Comparison of ENCODE assay signal across 8 cellular contexts in genomic region chr14:103104654-103105511, GRCh38. TPM values are rescaled to one million over a fixed set of nuclear protein-coding genes. Genes with fewer than 3 reads are reported as not detected.
DNase-seq lines count a peak whose midpoint lies in the region; ATAC-seq, FAIRE-seq and TF ChIP-seq lines count a peak whose summit lies in the region.

No MANE protein-coding gene starts in this region.

- peaks cover 56% of the 10 kb centered on the region for H3K27me3 ChIP-seq in left ventricle myocardium inferior (ENCODE audit: low read depth)
- peaks cover 31 to 45% (median 40%) of the 10 kb centered on the region in 3 donors for H3K27me3 ChIP-seq in gastrocnemius medialis

- H3K9me3 Mint-ChIP-seq in activated naive CD4-positive, alpha-beta T cell treated with anti-CD3 and anti-CD28 coated beads, Interleukin-2, amount 50 U/mL, for 72 hours = no peaks in the 10 kb centered on the region

- H3K4me3 ChIP-seq in left ventricle myocardium inferior = peak overlapping the region; percentile 51
- no peak overlapping the region for H3K4me3 ChIP-seq in gastrocnemius medialis

- TF ChIP-seq CTCF in left ventricle myocardium inferior (IDR thresholded peaks at IDR 0.05; ENCODE audit: borderline replicate concordance) (peak; percentile 94), gastrocnemius medialis (IDR thresholded peaks at IDR 0.05 in 4 of 5, conservative IDR thresholded peaks at IDR 0.05 in 1 of 5) (peak; percentile 92 to 100 (median 99))

- in situ Hi-C loops in gastrocnemius medialis (cut with MboI; ENCODE audit: low sequenced_read_pairs in 4 of 4) = loop anchor here (5.0 to 10.0 kb wide), 4 partner anchors 80 to 187 kb away; no protein-coding TSS in a partner anchor

- TF ChIP-seq POLR2A in GM12891 (IDR thresholded peaks at IDR 0.05; ENCODE audit: low read depth, low read length) (no peak), gastrocnemius medialis (IDR thresholded peaks at IDR 0.05) (no peak), GM18505 (IDR thresholded peaks at IDR 0.05; ENCODE audit: borderline replicate concordance, extremely low read depth, insufficient read depth, insufficient read length) (no peak)

- peaks cover 35% of the 10 kb centered on the region for H3K4me1 ChIP-seq in left ventricle myocardium inferior
- peaks cover 3 to 18% of the 10 kb centered on the region in 2 donors for H3K4me1 ChIP-seq in gastrocnemius medialis

- ATAC-seq in SK-N-SH treated with all-trans-retinoic acid at 6 μM for 48 hours (peak; percentile 78), gastrocnemius medialis (peak; percentile 73 to 77), GM18505 (IDR thresholded peaks at IDR 0.05; ENCODE audit: unreplicated experiment) (no peak)
- peak; percentile 81 to 88 for ATAC-seq in activated naive CD4-positive, alpha-beta T cell treated with anti-CD3 and anti-CD28 coated beads, Interleukin-2, amount 50 U/mL, for 72 hours

- H3K36me3 Mint-ChIP-seq in activated naive CD4-positive, alpha-beta T cell treated with anti-CD3 and anti-CD28 coated beads, Interleukin-2, amount 50 U/mL, for 72 hours = no peaks in the 10 kb centered on the region

- intact Hi-C loops in left ventricle myocardium inferior (cut with micrococcal nuclease) (loop anchor here (5.0 to 10.0 kb wide), 2 partner anchors 80 to 187 kb away; no protein-coding TSS in a partner anchor), gastrocnemius medialis (cut with DNase I; ENCODE audit: low total_unique reads) (loop anchor here (1.0 to 2.0 kb wide), 5 partner anchors 22 to 188 kb away; no protein-coding TSS in a partner anchor)

- DNase-seq in GM12891 (ENCODE audit: insufficient read length, low spot score) (peak; percentile 88), HuH-7 (ENCODE audit: low spot score) (peak; percentile 78), left ventricle myocardium inferior (peak; percentile 73), gastrocnemius medialis (peak in 1 of 2 donors; percentile 49), T1000 (lab: John Stamatoyannopoulos, UW) (no peak)
- DNase-seq in activated naive CD4-positive, alpha-beta T cell treated with anti-CD3 and anti-CD28 coated beads, Interleukin-2, amount 50 U/mL, for 72 hours (ENCODE audit: low spot score in 2 of 2) = peak in 1 of 2 donors; percentile 83

- no peaks in the 10 kb centered on the region for H3K36me3 ChIP-seq in left ventricle myocardium inferior
- H3K36me3 ChIP-seq in gastrocnemius medialis = no peaks in the 10 kb centered on the region

- H3K27ac Mint-ChIP-seq in activated naive CD4-positive, alpha-beta T cell treated with anti-CD3 and anti-CD28 coated beads, Interleukin-2, amount 50 U/mL, for 72 hours = no peak overlapping the region

- H3K27ac ChIP-seq in left ventricle myocardium inferior (replicated peaks) = no peak overlapping the region
- no peak overlapping the region for H3K27ac ChIP-seq in gastrocnemius medialis

- H3K9me3 ChIP-seq in left ventricle myocardium inferior (replicated peaks) (no peaks in the 10 kb centered on the region), gastrocnemius medialis (no peaks in the 10 kb centered on the region)

- FAIRE-seq in GM12891 (lab: Jason Lieb, UNC) = peak; percentile 93

TF ChIP-seq in GM12891, 5 proteins besides CTCF, POLR2A, EP300 and RAD21:
- no peak for TF ChIP-seq POLR2AphosphoS5 (IDR thresholded peaks at IDR 0.05; ENCODE audit: low read depth, low read length)
- no peak for TF ChIP-seq PAX5 (IDR thresholded peaks at IDR 0.05; ENCODE audit: insufficient read depth, low read length, severe bottlenecking)
- TF ChIP-seq SPI1 (IDR thresholded peaks at IDR 0.05; ENCODE audit: low read depth, low read length) = no peak
- no peak for TF ChIP-seq TAF1 (IDR thresholded peaks at IDR 0.05; ENCODE audit: low read depth, low read length)
- no peak for TF ChIP-seq POU2F2 (IDR thresholded peaks at IDR 0.05; ENCODE audit: low read depth, low read length)

TF ChIP-seq in SK-N-SH treated with all-trans-retinoic acid at 6 μM for 48 hours, 23 proteins besides CTCF, POLR2A, EP300 and RAD21 (continues in another document):
- no peak for TF ChIP-seq ZNF565 (CRISPR knock-in tag; conservative IDR thresholded peaks at IDR 0.05; ENCODE audit: low read depth)
- no peak for TF ChIP-seq ESRRG (CRISPR knock-in tag; IDR thresholded peaks at IDR 0.05)
- TF ChIP-seq GLIS3 (CRISPR knock-in tag; IDR thresholded peaks at IDR 0.05) = no peak
- TF ChIP-seq ZNF8 (CRISPR knock-in tag; IDR thresholded peaks at IDR 0.05) = no peak
- TF ChIP-seq PPARA (CRISPR knock-in tag; IDR thresholded peaks at IDR 0.05; ENCODE audit: borderline replicate concordance) = no peak
- TF ChIP-seq, protein P1, sequence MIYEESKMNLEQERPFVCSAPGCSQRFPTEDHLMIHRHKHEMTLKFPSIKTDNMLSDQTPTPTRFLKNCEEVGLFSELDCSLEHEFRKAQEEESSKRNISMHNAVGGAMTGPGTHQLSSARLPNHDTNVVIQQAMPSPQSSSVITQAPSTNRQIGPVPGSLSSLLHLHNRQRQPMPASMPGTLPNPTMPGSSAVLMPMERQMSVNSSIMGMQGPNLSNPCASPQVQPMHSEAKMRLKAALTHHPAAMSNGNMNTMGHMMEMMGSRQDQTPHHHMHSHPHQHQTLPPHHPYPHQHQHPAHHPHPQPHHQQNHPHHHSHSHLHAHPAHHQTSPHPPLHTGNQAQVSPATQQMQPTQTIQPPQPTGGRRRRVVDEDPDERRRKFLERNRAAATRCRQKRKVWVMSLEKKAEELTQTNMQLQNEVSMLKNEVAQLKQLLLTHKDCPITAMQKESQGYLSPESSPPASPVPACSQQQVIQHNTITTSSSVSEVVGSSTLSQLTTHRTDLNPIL (CRISPR knock-in tag; IDR thresholded peaks at IDR 0.05; ENCODE audit: low read depth) = no peak
- no peak for TF ChIP-seq RARB (CRISPR knock-in tag; IDR thresholded peaks at IDR 0.05)
- TF ChIP-seq ZC3H10 (CRISPR knock-in tag; IDR thresholded peaks at IDR 0.05) = no peak
- no peak for TF ChIP-seq ZFP3 (CRISPR knock-in tag; IDR thresholded peaks at IDR 0.05)
- TF ChIP-seq OSR1 (CRISPR knock-in tag; IDR thresholded peaks at IDR 0.05) = no peak
- no peak for TF ChIP-seq TCF4 (CRISPR knock-in tag; IDR thresholded peaks at IDR 0.05; ENCODE audit: borderline replicate concordance)
- TF ChIP-seq ISL1 (CRISPR knock-in tag; IDR thresholded peaks at IDR 0.05) = no peak
- no peak for TF ChIP-seq ZFP30 (CRISPR knock-in tag; IDR thresholded peaks at IDR 0.05)
- TF ChIP-seq, protein P2, sequence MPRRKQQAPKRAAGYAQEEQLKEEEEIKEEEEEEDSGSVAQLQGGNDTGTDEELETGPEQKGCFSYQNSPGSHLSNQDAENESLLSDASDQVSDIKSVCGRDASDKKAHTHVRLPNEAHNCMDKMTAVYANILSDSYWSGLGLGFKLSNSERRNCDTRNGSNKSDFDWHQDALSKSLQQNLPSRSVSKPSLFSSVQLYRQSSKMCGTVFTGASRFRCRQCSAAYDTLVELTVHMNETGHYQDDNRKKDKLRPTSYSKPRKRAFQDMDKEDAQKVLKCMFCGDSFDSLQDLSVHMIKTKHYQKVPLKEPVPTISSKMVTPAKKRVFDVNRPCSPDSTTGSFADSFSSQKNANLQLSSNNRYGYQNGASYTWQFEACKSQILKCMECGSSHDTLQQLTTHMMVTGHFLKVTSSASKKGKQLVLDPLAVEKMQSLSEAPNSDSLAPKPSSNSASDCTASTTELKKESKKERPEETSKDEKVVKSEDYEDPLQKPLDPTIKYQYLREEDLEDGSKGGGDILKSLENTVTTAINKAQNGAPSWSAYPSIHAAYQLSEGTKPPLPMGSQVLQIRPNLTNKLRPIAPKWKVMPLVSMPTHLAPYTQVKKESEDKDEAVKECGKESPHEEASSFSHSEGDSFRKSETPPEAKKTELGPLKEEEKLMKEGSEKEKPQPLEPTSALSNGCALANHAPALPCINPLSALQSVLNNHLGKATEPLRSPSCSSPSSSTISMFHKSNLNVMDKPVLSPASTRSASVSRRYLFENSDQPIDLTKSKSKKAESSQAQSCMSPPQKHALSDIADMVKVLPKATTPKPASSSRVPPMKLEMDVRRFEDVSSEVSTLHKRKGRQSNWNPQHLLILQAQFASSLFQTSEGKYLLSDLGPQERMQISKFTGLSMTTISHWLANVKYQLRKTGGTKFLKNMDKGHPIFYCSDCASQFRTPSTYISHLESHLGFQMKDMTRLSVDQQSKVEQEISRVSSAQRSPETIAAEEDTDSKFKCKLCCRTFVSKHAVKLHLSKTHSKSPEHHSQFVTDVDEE (CRISPR knock-in tag; IDR thresholded peaks at IDR 0.05) = no peak
- no peak for TF ChIP-seq BACH2 (CRISPR knock-in tag; IDR thresholded peaks at IDR 0.05; ENCODE audit: borderline replicate concordance)
- TF ChIP-seq CSDC2 (CRISPR knock-in tag; IDR thresholded peaks at IDR 0.05) = no peak
- no peak for TF ChIP-seq ZNF70 (CRISPR knock-in tag; IDR thresholded peaks at IDR 0.05)

RNA-seq across cellular contexts. Expression of gene EXOC3L4, which starts 10.4 kb away (rescaled TPM):
- not detected for polyA plus RNA-seq in GM12891 (2012; ENCODE audit: low read depth, missing spikeins)
- total RNA-seq in activated naive CD4-positive, alpha-beta T cell treated with anti-CD3 and anti-CD28 coated beads, Interleukin-2, amount 50 U/mL, for 72 hours = not detected
- total RNA-seq in left ventricle myocardium inferior = 0.66 TPM
- total RNA-seq in gastrocnemius medialis = 1 to 10 TPM in 1 of 4 donors, under 1 TPM in 1, not detected in 2; 0.35 to 2.4 TPM

RNA-seq across cellular contexts. Expression of gene TNFAIP2, which starts 18.4 kb away (rescaled TPM):
- 68.7 TPM for polyA plus RNA-seq in GM12891 (2012; ENCODE audit: low read depth, missing spikeins)
- 1 to 10 TPM in 1 of 2 donors, under 1 TPM in 1; 0.80 to 2.1 TPM for total RNA-seq in activated naive CD4-positive, alpha-beta T cell treated with anti-CD3 and anti-CD28 coated beads, Interleukin-2, amount 50 U/mL, for 72 hours
- total RNA-seq in left ventricle myocardium inferior (40.1 TPM), gastrocnemius medialis (10 to 100 TPM; 14.8 to 72.9 (median 22.3) TPM)

RNA-seq across cellular contexts. Expression of gene LBHD2, which starts 20.9 kb away (rescaled TPM):
- polyA plus RNA-seq in GM12891 (2012; ENCODE audit: low read depth, missing spikeins) = not detected
- not detected for total RNA-seq in activated naive CD4-positive, alpha-beta T cell treated with anti-CD3 and anti-CD28 coated beads, Interleukin-2, amount 50 U/mL, for 72 hours
- total RNA-seq in left ventricle myocardium inferior = not detected
- not detected for total RNA-seq in gastrocnemius medialis

RNA-seq across cellular contexts. Expression of gene CDC42BPB, which starts 47.5 kb away (rescaled TPM):
- 11.6 TPM for polyA plus RNA-seq in GM12891 (2012; ENCODE audit: low read depth, missing spikeins)
- total RNA-seq in activated naive CD4-positive, alpha-beta T cell treated with anti-CD3 and anti-CD28 coated beads, Interleukin-2, amount 50 U/mL, for 72 hours = 1 to 10 TPM; 3.4 to 5.8 TPM
- total RNA-seq in left ventricle myocardium inferior = 67.1 TPM
- 10 to 100 TPM; 30.0 to 64.3 (median 32.6) TPM for total RNA-seq in gastrocnemius medialis

Comparison
In these comparisons a context has a peak if more than half of its experiments do, and no peak if none do; other contexts are left out.
1. RNA of gene TNFAIP2, which starts 18.4 kb away (total RNA-seq): 40.1 TPM in left ventricle myocardium inferior (single experiment) and 14.8 to 72.9 TPM in gastrocnemius medialis; 0.80 to 2.1 TPM in activated naive CD4-positive, alpha-beta T cell treated with anti-CD3 and anti-CD28 coated beads, Interleukin-2, amount 50 U/mL, for 72 hours; every median in the first group is over 4 times any median in the second.